Comparison of ENCODE assay signal across 9 cellular contexts in the genomic region with DNA sequence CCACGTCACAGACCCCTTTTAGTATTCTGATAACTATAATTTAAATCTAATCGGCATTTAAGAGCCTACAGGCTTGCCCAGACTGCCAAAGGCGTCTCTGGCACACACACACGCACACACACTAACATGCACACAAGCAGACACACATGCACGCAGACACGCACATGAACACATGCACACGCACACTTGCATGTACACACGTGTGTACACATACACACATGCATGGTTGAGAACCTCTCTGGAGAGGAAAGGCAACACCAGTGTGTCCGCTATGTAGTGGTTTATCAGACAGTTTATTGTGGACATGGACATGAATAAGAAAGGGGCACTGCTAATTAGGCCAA.
"Had no signal": no experiment of that assay in that cellular context is flagged by ENCODE, and none has a peak within 500 bp of the region (broad histone marks: within the 10 kb centered on the region; RNA-seq: fewer than 3 reads in every experiment).

No MANE protein-coding gene starts in this region.

- H3K27ac ChIP-seq: ascending aorta, coronary artery, heart left ventricle, ovary, uterus, VCaP had no signal

- H3K4me3 ChIP-seq: ascending aorta, ovary, uterus had no signal

- H3K36me3 ChIP-seq: ascending aorta, heart left ventricle, ovary, uterus had no signal

- H3K9me3 ChIP-seq: ascending aorta, heart left ventricle, ovary, testis, uterus had no signal

- FAIRE-seq: frontal cortex, islet of Langerhans had no signal

- H3K27me3 ChIP-seq: ascending aorta, ovary, testis, uterus had no signal
